Comparison of ENCODE assay signal across 25 cellular contexts in genomic region chrX:31588355-31588754, GRCh38.
"Had no signal": no experiment of that assay in that cellular context is flagged by ENCODE, and none has a peak within 500 bp of the region (broad histone marks: within the 10 kb centered on the region; RNA-seq: fewer than 3 reads in every experiment).

No MANE protein-coding gene starts in this region.

- H3K4me3 ChIP-seq: colonic mucosa, esophagus muscularis mucosa, gastroesophageal sphincter, heart left ventricle, hepatocyte, left lung, lower lobe of right lung had no signal

- ATAC-seq: effector memory CD8-positive, alpha-beta T cell; gastroesophageal sphincter; heart left ventricle; left cardiac atrium; left lung; left ventricle myocardium superior; lower lobe of right lung; naive thymus-derived CD4-positive, alpha-beta T cell; natural killer cell had no signal

- FAIRE-seq: endometrium, frontal cortex had no signal

- H3K4me3 Mint-ChIP-seq: dendritic cell treated with granulocyte-macrophage colony-stimulating factor and Interleukin-4, amounts not matched to agents 40 ng/mL and 50 ng/mL, for 4 days; effector memory CD8-positive, alpha-beta T cell; endodermal cell; immature natural killer cell; memory B cell; naive thymus-derived CD4-positive, alpha-beta T cell; natural killer cell had no signal

- H3K36me3 Mint-ChIP-seq: immature natural killer cell; memory B cell; naive thymus-derived CD4-positive, alpha-beta T cell; natural killer cell had no signal

- DNase-seq: colonic mucosa; cortex of kidney; effector CD8-positive, alpha-beta T cell; effector memory CD8-positive, alpha-beta T cell; endodermal cell; foreskin fibroblast; heart left ventricle; hypothalamus; immature natural killer cell; islet precursor cell; left cardiac atrium; left lung; left ventricle myocardium superior; lower lobe of right lung; mesendoderm; midbrain; naive thymus-derived CD4-positive, alpha-beta T cell; natural killer cell had no signal

- H3K27me3 Mint-ChIP-seq: dendritic cell treated with granulocyte-macrophage colony-stimulating factor and Interleukin-4, amounts not matched to agents 40 ng/mL and 50 ng/mL, for 4 days; effector memory CD8-positive, alpha-beta T cell; memory B cell; naive thymus-derived CD4-positive, alpha-beta T cell had no signal

- H3K36me3 ChIP-seq: colonic mucosa, esophagus muscularis mucosa, gastroesophageal sphincter, heart left ventricle, left lung, lower lobe of right lung had no signal

- H3K4me1 Mint-ChIP-seq: endodermal cell; immature natural killer cell; memory B cell; naive thymus-derived CD4-positive, alpha-beta T cell; natural killer cell had no signal

- H3K79me2 ChIP-seq: hepatocyte had no signal

- H2AFZ ChIP-seq: hepatocyte had no signal

- H3K9me3 Mint-ChIP-seq: dendritic cell treated with granulocyte-macrophage colony-stimulating factor and Interleukin-4, amounts not matched to agents 40 ng/mL and 50 ng/mL, for 4 days had no signal

- H3K27me3 ChIP-seq: colonic mucosa, esophagus muscularis mucosa, gastroesophageal sphincter, heart left ventricle, hepatocyte, left lung had no signal

- H3K27ac ChIP-seq: colonic mucosa, esophagus muscularis mucosa, gastroesophageal sphincter, heart left ventricle, hepatocyte, left lung, lower lobe of right lung had no signal

- H3K9me3 ChIP-seq: colonic mucosa, esophagus muscularis mucosa, gastroesophageal sphincter, heart left ventricle, left lung, lower lobe of right lung had no signal

- H3K27ac Mint-ChIP-seq: dendritic cell treated with granulocyte-macrophage colony-stimulating factor and Interleukin-4, amounts not matched to agents 40 ng/mL and 50 ng/mL, for 4 days; effector memory CD8-positive, alpha-beta T cell; endodermal cell; immature natural killer cell; memory B cell; naive thymus-derived CD4-positive, alpha-beta T cell; natural killer cell had no signal

- H3K4me1 ChIP-seq: colonic mucosa, esophagus muscularis mucosa, gastroesophageal sphincter, left lung, lower lobe of right lung had no signal

- H3K4me2 ChIP-seq: hepatocyte had no signal
